21 cellular contexts compared by ENCODE assay signal in the genomic region with DNA sequence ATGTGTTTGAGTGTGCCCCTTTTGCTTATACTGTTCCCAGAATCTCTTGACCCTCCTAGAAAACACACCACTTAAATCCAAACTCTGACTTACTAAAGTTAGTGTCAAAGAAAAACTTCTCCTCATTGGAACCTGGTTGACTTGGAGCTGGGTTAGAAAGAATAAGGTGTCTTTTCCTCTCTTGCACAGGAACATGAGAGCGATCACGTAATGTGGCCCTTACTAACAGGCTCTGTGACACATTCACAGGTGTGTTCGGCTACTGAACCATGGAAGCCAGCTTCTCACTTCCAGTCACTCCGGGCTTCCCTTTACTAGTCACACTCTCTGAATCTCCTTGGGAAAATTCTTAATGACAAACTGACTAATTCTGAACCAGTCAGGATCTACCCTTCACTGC. TPM values are rescaled to one million over a fixed set of nuclear protein-coding genes. Genes with fewer than 3 reads are reported as not detected.
DNase-seq lines count a peak whose midpoint lies in the region; ATAC-seq and TF ChIP-seq lines count a peak whose summit lies in the region.
"Had no signal": no experiment of that assay in that cellular context is flagged by ENCODE, and none has a peak within 500 bp of the region (broad histone marks: within the 10 kb centered on the region; RNA-seq: fewer than 3 reads in every experiment).

No MANE protein-coding gene starts in this region.

- CTCF ChIA-PET in T-cell (lab: Charles Lee) = interaction anchor here in 1 of 2 donors (1.5 kb wide), 1 partner anchor 24 kb away, joined by 3 read pairs; no protein-coding TSS in a partner anchor

- H3K27ac Mint-ChIP-seq in GM23338 (no peak overlapping the region), T-cell (no peak overlapping the region)
- H3K27ac Mint-ChIP-seq: activated T-cell treated with anti-CD3 and anti-CD28 coated beads, Interleukin-2, amount 50 U/mL, for 24 hours; natural killer cell had no signal

- H3K4me1 ChIP-seq in GM23338 (ENCODE audit: insufficient read depth) = peaks cover 74% of the 10 kb centered on the region

- peaks cover 72% of the 10 kb centered on the region for H3K4me1 Mint-ChIP-seq in GM23338
- peaks cover 28 to 45% (median 29%) of the 10 kb centered on the region in 3 donors for H3K4me1 Mint-ChIP-seq in T-cell

- H3K27me3 Mint-ChIP-seq in GM23338 (ENCODE audit: insufficient read depth, low read depth, poor library complexity) = peaks cover 96% of the 10 kb centered on the region
- peaks cover 83 to 87% of the 10 kb centered on the region in 2 donors for H3K27me3 Mint-ChIP-seq in T-cell

- H3K9me3 Mint-ChIP-seq in GM23338 (no peaks in the 10 kb centered on the region; the same call in 2 of the 3 replicates), T-cell (no peaks in the 10 kb centered on the region)
- H3K9me3 Mint-ChIP-seq: activated T-cell treated with anti-CD3 and anti-CD28 coated beads, Interleukin-2, amount 50 U/mL, for 24 hours; natural killer cell had no signal

- peaks cover 13% of the 10 kb centered on the region for H3F3A ChIP-seq in GM23338 (replicated peaks; ENCODE audit: low read depth)

- no peak overlapping the region for H3K4me3 ChIP-seq in GM23338
- H3K4me3 ChIP-seq: MG63 had no signal

- TF ChIP-seq CTCF in GM23338 (conservative IDR thresholded peaks at IDR 0.05; ENCODE audit: low read depth in 2 of 2) = no peak

- ATAC-seq in GM23338 (no peak), T-cell (replicated peaks in 1 of 4) (no peak), GM21381 (IDR thresholded peaks at IDR 0.05; ENCODE audit: unreplicated experiment) (no peak)
- ATAC-seq: natural killer cell had no signal

- POLR2A ChIA-PET in T-cell (lab: Charles Lee) = no interaction called here

- no peaks in the 10 kb centered on the region; the same call in 1 of the 2 replicates for H4K20me1 ChIP-seq in GM23338 (replicated peaks; ENCODE audit: insufficient read depth)

- H3K4me3 Mint-ChIP-seq in GM23338 (no peak overlapping the region; the same call in 2 of the 3 replicates), T-cell (no peak overlapping the region)
- H3K4me3 Mint-ChIP-seq: activated T-cell treated with anti-CD3 and anti-CD28 coated beads, Interleukin-2, amount 50 U/mL, for 24 hours; natural killer cell had no signal

- H3K36me3 Mint-ChIP-seq in GM23338 (ENCODE audit: low read depth) = no peaks in the 10 kb centered on the region; the same call in 2 of the 3 replicates
- no peaks in the 10 kb centered on the region for H3K36me3 Mint-ChIP-seq in T-cell

- 0 out of 2 replicates have a peak overlapping the region, but pooled peaks have one; percentile 13 for H3K4me2 ChIP-seq in GM23338

- H2AFZ ChIP-seq in GM23338 = no peak overlapping the region

- H3K27ac ChIP-seq in GM23338 (ENCODE audit: low read depth) = no peak overlapping the region
- H3K27ac ChIP-seq: epithelial cell of prostate had no signal

- peak; percentile 7 for DNase-seq in Ammon's horn (ENCODE audit: low spot score)
- DNase-seq in GM23338 (ENCODE audit: low spot score) = peak; percentile 28
- peak; percentile 72 for DNase-seq in astrocyte of the hippocampus (ENCODE audit: low read depth, low spot score)
- DNase-seq in kidney tubule cell (ENCODE audit: low spot score) = peak; percentile 98
- DNase-seq in MV-4-11 (lab: John Stamatoyannopoulos, UW) = no peak
- no peak for DNase-seq in NCI-H2081 treated with DMSO at 0.1 percent for 48 hours (lab: John Stamatoyannopoulos, UW)
- DNase-seq in T-cell = no peak
- DNase-seq: activated T-cell treated with anti-CD3 and anti-CD28 coated beads, Interleukin-2, amount 50 U/mL, for 24 hours; C1 segment of cervical spinal cord; DMS 273 treated with DMSO at 0.1 percent for 48 hours; GOT3; MG63; natural killer cell; NCI-H748 treated with DMSO at 0.1 percent for 48 hours; RPMI8226; stimulated activated naive CD4-positive, alpha-beta T cell treated with Interleukin-2 at 50 U/mL for 16 hours had no signal

- H3K79me2 ChIP-seq in GM23338 (replicated peaks; ENCODE audit: insufficient read depth) = no peaks in the 10 kb centered on the region

- H3K36me3 ChIP-seq in GM23338 (ENCODE audit: insufficient read depth) = no peaks in the 10 kb centered on the region
- H3K36me3 ChIP-seq: MG63 had no signal

- H3K9me2 ChIP-seq in GM23338 (ENCODE audit: insufficient read depth) = no peaks in the 10 kb centered on the region

- peaks cover 96% of the 10 kb centered on the region for H3K27me3 ChIP-seq in GM23338 (ENCODE audit: insufficient read depth)

TF ChIP-seq in GM23338, 12 proteins besides CTCF, POLR2A, EP300 and RAD21 (continues in another document):
- TF ChIP-seq, protein P1, sequence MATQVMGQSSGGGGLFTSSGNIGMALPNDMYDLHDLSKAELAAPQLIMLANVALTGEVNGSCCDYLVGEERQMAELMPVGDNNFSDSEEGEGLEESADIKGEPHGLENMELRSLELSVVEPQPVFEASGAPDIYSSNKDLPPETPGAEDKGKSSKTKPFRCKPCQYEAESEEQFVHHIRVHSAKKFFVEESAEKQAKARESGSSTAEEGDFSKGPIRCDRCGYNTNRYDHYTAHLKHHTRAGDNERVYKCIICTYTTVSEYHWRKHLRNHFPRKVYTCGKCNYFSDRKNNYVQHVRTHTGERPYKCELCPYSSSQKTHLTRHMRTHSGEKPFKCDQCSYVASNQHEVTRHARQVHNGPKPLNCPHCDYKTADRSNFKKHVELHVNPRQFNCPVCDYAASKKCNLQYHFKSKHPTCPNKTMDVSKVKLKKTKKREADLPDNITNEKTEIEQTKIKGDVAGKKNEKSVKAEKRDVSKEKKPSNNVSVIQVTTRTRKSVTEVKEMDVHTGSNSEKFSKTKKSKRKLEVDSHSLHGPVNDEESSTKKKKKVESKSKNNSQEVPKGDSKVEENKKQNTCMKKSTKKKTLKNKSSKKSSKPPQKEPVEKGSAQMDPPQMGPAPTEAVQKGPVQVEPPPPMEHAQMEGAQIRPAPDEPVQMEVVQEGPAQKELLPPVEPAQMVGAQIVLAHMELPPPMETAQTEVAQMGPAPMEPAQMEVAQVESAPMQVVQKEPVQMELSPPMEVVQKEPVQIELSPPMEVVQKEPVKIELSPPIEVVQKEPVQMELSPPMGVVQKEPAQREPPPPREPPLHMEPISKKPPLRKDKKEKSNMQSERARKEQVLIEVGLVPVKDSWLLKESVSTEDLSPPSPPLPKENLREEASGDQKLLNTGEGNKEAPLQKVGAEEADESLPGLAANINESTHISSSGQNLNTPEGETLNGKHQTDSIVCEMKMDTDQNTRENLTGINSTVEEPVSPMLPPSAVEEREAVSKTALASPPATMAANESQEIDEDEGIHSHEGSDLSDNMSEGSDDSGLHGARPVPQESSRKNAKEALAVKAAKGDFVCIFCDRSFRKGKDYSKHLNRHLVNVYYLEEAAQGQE (IDR thresholded peaks at IDR 0.05; ENCODE audit: unreplicated experiment) = no peak
- TF ChIP-seq ZNF331 (CRISPR knock-in tag; IDR thresholded peaks at IDR 0.05; ENCODE audit: low read depth) = no peak
- TF ChIP-seq STAT1 (IDR thresholded peaks at IDR 0.05; ENCODE audit: unreplicated experiment) = no peak
- TF ChIP-seq, protein P2, sequence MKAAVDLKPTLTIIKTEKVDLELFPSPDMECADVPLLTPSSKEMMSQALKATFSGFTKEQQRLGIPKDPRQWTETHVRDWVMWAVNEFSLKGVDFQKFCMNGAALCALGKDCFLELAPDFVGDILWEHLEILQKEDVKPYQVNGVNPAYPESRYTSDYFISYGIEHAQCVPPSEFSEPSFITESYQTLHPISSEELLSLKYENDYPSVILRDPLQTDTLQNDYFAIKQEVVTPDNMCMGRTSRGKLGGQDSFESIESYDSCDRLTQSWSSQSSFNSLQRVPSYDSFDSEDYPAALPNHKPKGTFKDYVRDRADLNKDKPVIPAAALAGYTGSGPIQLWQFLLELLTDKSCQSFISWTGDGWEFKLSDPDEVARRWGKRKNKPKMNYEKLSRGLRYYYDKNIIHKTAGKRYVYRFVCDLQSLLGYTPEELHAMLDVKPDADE (IDR thresholded peaks at IDR 0.05) = no peak
- no peak for TF ChIP-seq EZH2 (IDR thresholded peaks at IDR 0.05; ENCODE audit: low read depth, unreplicated experiment)
- TF ChIP-seq JUNB (IDR thresholded peaks at IDR 0.05; ENCODE audit: unreplicated experiment) = no peak
- TF ChIP-seq CREB1 (CRISPR knock-in tag; IDR thresholded peaks at IDR 0.05; ENCODE audit: low read depth) = no peak
- no peak for TF ChIP-seq ZNF114 (CRISPR knock-in tag; IDR thresholded peaks at IDR 0.05)

RNA-seq across cellular contexts. Expression of a gene that starts 5.4 kb away (rescaled TPM):
- total RNA-seq in GM23338 (2014; rRNA removed; shearing (Covaris generic)) = 0.24 TPM in 1 of 2 replicates, not detected in the other
- polyA plus RNA-seq in GM23338 (2016; fragmentation: Nextera tagmentation; extraction: Ambion mirVana) = 0.06 and 0.14 TPM in 2 replicates
- not detected for total RNA-seq in T-cell
- total RNA-seq: A172, lung microvascular endothelial cell, natural killer cell had no signal
- polyA plus RNA-seq: urinary bladder had no signal

Comparison
In these comparisons a context has a peak if more than half of its experiments do, and no peak if none do; other contexts are left out.
1. DNase-seq: peak in Ammon's horn (single experiment), GM23338 (single experiment), astrocyte of the hippocampus (single experiment) and kidney tubule cell (single experiment); none in MV-4-11 (single experiment), NCI-H2081 treated with DMSO at 0.1 percent for 48 hours (single experiment) and T-cell (0 of 34).